In the genomic region with DNA sequence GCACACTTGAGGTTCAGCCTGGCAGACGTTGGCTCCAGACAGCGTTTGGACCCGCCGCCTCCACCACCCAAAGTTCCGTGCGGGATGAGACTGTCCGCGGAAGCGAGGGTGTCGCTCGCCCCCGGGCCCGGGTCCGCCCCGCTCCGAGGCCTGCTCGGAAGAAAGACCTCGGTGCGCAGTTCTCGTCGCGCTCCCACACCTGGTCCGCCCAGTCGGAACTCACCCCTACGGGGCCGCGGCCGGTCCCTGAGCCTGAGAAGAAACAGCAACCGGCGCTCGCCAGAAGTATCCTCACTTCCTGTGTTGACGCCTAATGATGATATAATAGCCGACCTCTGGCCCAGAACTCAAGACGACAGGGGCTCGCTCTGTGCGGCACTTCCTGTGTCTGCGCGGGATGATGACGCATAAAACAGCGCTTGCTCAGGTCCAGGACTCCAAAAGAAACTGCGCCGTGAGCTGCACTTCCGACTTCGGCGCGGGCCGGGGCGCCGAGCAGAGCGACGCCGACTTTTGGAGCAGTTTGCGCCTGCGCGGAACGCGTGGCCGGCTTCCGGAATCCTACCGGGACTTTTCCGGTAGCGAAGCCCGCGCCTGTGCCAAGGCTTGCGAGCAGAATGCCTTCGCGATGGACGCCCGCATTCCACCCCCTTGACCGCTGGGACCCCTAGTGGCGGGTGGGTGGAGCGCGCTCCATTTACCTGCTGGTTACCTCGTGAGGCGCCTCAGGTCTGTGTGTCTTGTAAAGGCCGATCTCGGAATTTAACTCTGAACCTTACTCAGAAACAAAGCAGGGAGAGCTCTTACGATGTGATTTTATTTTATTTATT, we compare ENCODE assay signal across 8 cellular contexts. TPM values are rescaled to one million over a fixed set of nuclear protein-coding genes. Genes with fewer than 3 reads are reported as not detected.
DNase-seq lines count a peak whose midpoint lies in the region; TF ChIP-seq lines count a peak whose summit lies in the region.
"Not testable (repeated sequence)": the region's sequence is repeated elsewhere in the genome, so short reads cannot be mapped to it uniquely, and the experiment has no call there.

A gene (minus strand): TSS at position 323 of the 830 bp plus-strand sequence. CDS start 1,539 bp downstream, outside the sequence.

- H3K23me2 ChIP-seq in H9 (ENCODE audit: insufficient read length, low read depth, low read length, poor library complexity, severe bottlenecking): not testable (repeated sequence)

- H4K20me1 ChIP-seq in H9 (ENCODE audit: control insufficient read depth, insufficient read depth, insufficient read length); neural progenitor cell (ENCODE audit: low read depth): not testable (repeated sequence)

- not testable (repeated sequence) for H3K4ac ChIP-seq in H9 (ENCODE audit: low read depth, low read length)

- H2BK20ac ChIP-seq in H9 (ENCODE audit: low read depth, low read length, poor library complexity, severe bottlenecking): not testable (repeated sequence)

- not testable (repeated sequence) for H4K8ac ChIP-seq in H9 (replicated peaks; ENCODE audit: insufficient read length, low read depth, low read length)

- H3K9me3 ChIP-seq in H9 (ENCODE audit: control insufficient read depth, low read depth, low read length); neural progenitor cell (ENCODE audit: low read depth): not testable (repeated sequence)

- H3K4me1 ChIP-seq in H9 (ENCODE audit: insufficient read depth, low read length); neural progenitor cell: not testable (repeated sequence)

- H3K27ac Mint-ChIP-seq in H9: peak within 1 kb of the TSS; percentile 98 to 99 (median 98)
- H3K27ac Mint-ChIP-seq in neural progenitor cell: peak within 1 kb of the TSS; percentile 72

- not testable (repeated sequence) for H3K9ac ChIP-seq in H9 (ENCODE audit: extremely low read depth, insufficient read length, low read length)
- peak within 1 kb of the TSS; percentile 67 for H3K9ac ChIP-seq in neural progenitor cell

- H3K36me3 Mint-ChIP-seq in H9 (ENCODE audit: insufficient read depth in 1 of 3, low read depth in 3 of 3): peaks cover 8 to 27% (median 14%) of the 10 kb centered on the region in 3 experiments; a peak in 6 of 7 replicates
- not testable (repeated sequence) for H3K36me3 Mint-ChIP-seq in neural progenitor cell

- not testable (repeated sequence) for H2BK120ac ChIP-seq in H9 (ENCODE audit: low read depth, low read length, poor library complexity, severe bottlenecking)

- not testable (repeated sequence) for H3K18ac ChIP-seq in H9 (ENCODE audit: insufficient read length, low read depth, low read length)

- H3K27me3 Mint-ChIP-seq in H9 (ENCODE audit: low read depth); neural progenitor cell (ENCODE audit: insufficient read depth, low read depth): not testable (repeated sequence)

- WGBS in H9 (ENCODE audit: extremely low coverage, insufficient read length, low lambda C conversion rate): no CpG with 5 or more reads among the region's 78 CpGs

- H3K79me2 ChIP-seq in H9 (ENCODE audit: insufficient read depth, low read length); neural progenitor cell (ENCODE audit: low read depth): not testable (repeated sequence)

- H3K4me3 Mint-ChIP-seq in H9 (peak within 1 kb of the TSS; percentile 90 to 95), neural progenitor cell (peak within 1 kb of the TSS; percentile 95)

- in situ Hi-C loops in G401 (cut with HindIII; ENCODE audit: low sequenced_read_pairs): not testable (repeated sequence)

- not testable (repeated sequence) for H3K9me3 Mint-ChIP-seq in H9, neural progenitor cell

- not testable (repeated sequence) for H3T11ph ChIP-seq in H9 (ENCODE audit: low read length)

- H3K79me1 ChIP-seq in H9 (ENCODE audit: insufficient read depth, low read depth, low read length, poor library complexity, severe bottlenecking): not testable (repeated sequence)

- H3K4me3 ChIP-seq in foreskin fibroblast (ENCODE audit: low read depth in 1 of 2, low read length in 2 of 2) (peak within 1 kb of the TSS; percentile 52 to 65), neural progenitor cell (peak within 1 kb of the TSS; percentile 71)

- not testable (repeated sequence) for H3K14ac ChIP-seq in H9 (ENCODE audit: insufficient read depth, low read length)

- H2BK15ac ChIP-seq in H9 (ENCODE audit: low read depth, low read length): not testable (repeated sequence)

- H3K4me2 ChIP-seq in H9 (ENCODE audit: insufficient read depth, insufficient read length, low read length): not testable (repeated sequence)
- peak within 1 kb of the TSS; percentile 66 for H3K4me2 ChIP-seq in neural progenitor cell

- TF ChIP-seq CTCF in H9 (conservative IDR thresholded peaks at IDR 0.05) (peak; percentile 56), foreskin fibroblast (IDR thresholded peaks at IDR 0.05; ENCODE audit: low read depth, low read length) (peak; percentile 7), neural progenitor cell (IDR thresholded peaks at IDR 0.05) (peak; percentile 46)

- H4K91ac ChIP-seq in H9 (ENCODE audit: insufficient read length, low read depth, low read length): not testable (repeated sequence)

- not testable (repeated sequence) for H2AK5ac ChIP-seq in H9 (ENCODE audit: insufficient read length, low read length)

- not testable (repeated sequence) for H3K23ac ChIP-seq in H9 (ENCODE audit: insufficient read length, low read depth, low read length)

- peak within 1 kb of the TSS; percentile 33 for H3K27ac ChIP-seq in H9 (ENCODE audit: insufficient read length, low read depth, low read length)
- peak within 1 kb of the TSS; percentile 97 for H3K27ac ChIP-seq in neural progenitor cell

- H3F3A ChIP-seq in neural progenitor cell (ENCODE audit: low read depth): peaks cover 13% of the 10 kb centered on the region

- not testable (repeated sequence) for H2BK5ac ChIP-seq in H9 (ENCODE audit: insufficient read length, low read length)

- not testable (repeated sequence) for H3K56ac ChIP-seq in H9 (ENCODE audit: insufficient read length, low read depth, low read length)

- H3K4me1 Mint-ChIP-seq in H9, neural progenitor cell: not testable (repeated sequence)

- H3K27me3 ChIP-seq in H9 (ENCODE audit: insufficient read depth, low read length); neural progenitor cell: not testable (repeated sequence)

- H2AFZ ChIP-seq in H9 (ENCODE audit: low read length); neural progenitor cell (replicated peaks): not testable (repeated sequence)

- H3K36me3 ChIP-seq in neural progenitor cell: not testable (repeated sequence)

- DNase-seq in G401 (ENCODE audit: low spot score) (peak; percentile 99), H9 (peak; percentile 99), M059J (ENCODE audit: low read depth) (peak; percentile 99), SIG-M5 (lab: John Stamatoyannopoulos, UW) (peak; percentile 87), activated gamma-delta T cell (lab: John Stamatoyannopoulos, UW) (peak; percentile 94), foreskin fibroblast (peak; percentile 99 to 100), neural progenitor cell (ENCODE audit: low spot score) (peak; percentile 98), stromal cell of bone marrow (ENCODE audit: low read depth) (peak; percentile 100)

- H4K5ac ChIP-seq in H9 (ENCODE audit: insufficient read length, low read depth, low read length): not testable (repeated sequence)

- H2BK12ac ChIP-seq in H9 (ENCODE audit: insufficient read length, low read depth, low read length): not testable (repeated sequence)

RNA-seq across cellular contexts. Expression of the gene that starts here (rescaled TPM):
- total RNA-seq in G401 (2014; rRNA removed; shearing (Covaris generic)): 8.6 and 11.7 TPM in 2 replicates
- 49.5 and 50.1 TPM in 2 replicates for total RNA-seq in H9 (2021)
- total RNA-seq in M059J (2014; rRNA removed; shearing (Covaris generic)): 2.6 and 11.0 TPM in 2 replicates
- total RNA-seq in neural progenitor cell (ENCODE audit: low replicate concordance): 6.6 and 16.6 TPM in 2 replicates

Comparison
In these comparisons a context has a peak if more than half of its experiments do, and no peak if none do; other contexts are left out.
1. Peak in every context shown above with its lines: DNase-seq, H3K4me3 ChIP-seq and H3K27ac ChIP-seq.